8 cellular contexts compared by ENCODE assay signal in the genomic region with DNA sequence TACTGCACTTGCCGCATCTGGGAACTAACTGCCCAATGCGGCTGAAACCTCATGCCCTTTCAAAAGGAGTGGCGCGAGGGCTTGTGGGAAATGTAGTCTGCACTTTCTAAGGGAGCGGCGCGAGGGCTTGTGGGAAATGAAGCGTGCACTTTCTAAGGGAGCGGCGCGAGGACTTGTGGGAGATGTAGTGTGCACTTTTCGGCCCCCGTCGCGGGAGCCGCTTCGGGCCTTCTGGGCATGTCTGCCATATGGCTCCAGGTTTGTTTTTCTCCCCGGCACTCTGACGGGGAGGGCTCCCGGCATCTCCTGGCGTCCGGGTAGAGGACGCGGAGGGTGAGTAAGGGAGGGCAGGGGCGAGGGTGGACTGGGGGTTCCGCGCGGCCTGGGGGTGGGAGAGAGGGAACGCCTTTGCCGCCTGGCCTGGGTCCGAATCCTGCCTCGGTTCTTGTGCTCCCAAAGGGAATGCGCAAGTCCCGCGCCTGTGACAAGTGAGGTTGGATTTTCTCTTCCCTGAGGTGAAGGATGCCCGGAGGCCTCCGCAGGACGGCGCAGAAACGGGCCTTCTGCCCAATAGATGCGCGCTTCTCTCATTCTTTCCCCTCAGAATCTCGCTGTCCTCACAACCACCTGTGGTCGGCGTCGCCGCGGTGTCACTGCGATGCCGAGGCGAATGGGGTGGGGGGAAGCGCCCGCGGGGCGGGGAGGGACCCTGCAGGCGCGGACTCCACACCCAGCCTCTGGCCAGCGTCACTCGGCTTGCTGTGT. TPM values are rescaled to one million over a fixed set of nuclear protein-coding genes. Genes with fewer than 3 reads are reported as not detected.
DNase-seq lines count a peak whose midpoint lies in the region; ATAC-seq and TF ChIP-seq lines count a peak whose summit lies in the region.

A gene (plus strand): TSS at position 180 of the 765 bp plus-strand sequence. CDS start 2,281 bp downstream, outside the sequence.

- H4K20me1 ChIP-seq in KMS-11 (ENCODE audit: insufficient read depth), result no peaks in the 10 kb centered on the region

- H3K9me3 ChIP-seq in Peyer's patch, result no peaks in the 10 kb centered on the region
- H3K9me3 ChIP-seq in esophagus muscularis mucosa, result peaks cover 0 to 5% (median 2%) of the 10 kb centered on the region in 4 donors

- H3K4me2 ChIP-seq in KMS-11, result peak within 1 kb of the TSS; percentile 88

- intact Hi-C loops in esophagus muscularis mucosa (cut with DNase I), result loop anchor here (2.0 to 10.0 kb wide), 3 partner anchors 80 to 240 kb away; a partner anchor contains a TSS

- ATAC-seq in GM21737 (IDR thresholded peaks at IDR 0.05; ENCODE audit: unreplicated experiment), result peak; percentile 98

- H3K36me3 ChIP-seq in KMS-11 (ENCODE audit: insufficient read depth) (peaks cover 5% of the 10 kb centered on the region; the same call in 1 of the 2 replicates), Peyer's patch (peaks cover 0 to 36% (median 3%) of the 10 kb centered on the region in 3 donors), esophagus muscularis mucosa (peaks cover 18 to 38% (median 29%) of the 10 kb centered on the region in 4 donors)

- H3K79me2 ChIP-seq in KMS-11 (ENCODE audit: insufficient read depth, low read depth), result peaks cover 8% of the 10 kb centered on the region; the same call in 1 of the 2 replicates

- TF ChIP-seq POLR2A in Peyer's patch (IDR thresholded peaks at IDR 0.05) (peak; percentile 23 to 69), esophagus muscularis mucosa (IDR thresholded peaks at IDR 0.05; ENCODE audit: low read depth) (no peak)

- H3K4me3 ChIP-seq in KMS-11 (IDR thresholded peaks at IDR 0.05; ENCODE audit: insufficient read depth, low read depth, low read length) (no peak within 1 kb of the TSS), Peyer's patch (peak within 1 kb of the TSS; percentile 72 to 95 (median 91)), esophagus muscularis mucosa (peak within 1 kb of the TSS; percentile 62 to 94 (median 81))

- DNase-seq in DMS53 treated with DMSO at 0.1 percent for 48 hours (lab: John Stamatoyannopoulos, UW; ENCODE audit: unreplicated experiment), result peak; percentile 93
- peak; percentile 93 to 98 (median 98) for DNase-seq in Peyer's patch
- DNase-seq in activated T-cell treated with anti-CD3 and anti-CD28 coated beads, Interleukin-2, amount 50 U/mL, for 48 hours, result peak; percentile 90 to 92
- DNase-seq in esophagus muscularis mucosa (ENCODE audit: extremely low spot score), result peak; percentile 99
- peak; percentile 97 for DNase-seq in myocyte (ENCODE audit: low read depth)
- DNase-seq in stimulated activated CD8-positive, alpha-beta memory T cell treated with anti-CD3 and anti-CD28 coated beads, Interleukin-7, amount 100 ng/mL, for 48 hours (ENCODE audit: extremely low read depth in 1 of 2, low read depth in 1 of 2), result peak; percentile 77 to 88

- WGBS in esophagus muscularis mucosa, result 0% methylated on average over 42 of the region's 59 CpGs

- peak within 1 kb of the TSS; percentile 87 for H2AFZ ChIP-seq in KMS-11 (ENCODE audit: low read depth)

- H3K4me1 ChIP-seq in KMS-11 (ENCODE audit: low read depth, poor library complexity, severe bottlenecking), result peaks cover 3% of the 10 kb centered on the region
- peaks cover 0 to 8% (median 5%) of the 10 kb centered on the region in 4 donors for H3K4me1 ChIP-seq in Peyer's patch
- peaks cover 8 to 18% (median 17%) of the 10 kb centered on the region in 4 donors for H3K4me1 ChIP-seq in esophagus muscularis mucosa

- peak within 1 kb of the TSS; percentile 93 for H3K9ac ChIP-seq in KMS-11

- no peak for TF ChIP-seq EP300 in esophagus muscularis mucosa (IDR thresholded peaks at IDR 0.05)

- TF ChIP-seq CTCF in KMS-11 (conservative IDR thresholded peaks at IDR 0.05; ENCODE audit: low read depth, low read length), result no peak
- TF ChIP-seq CTCF in Peyer's patch (IDR thresholded peaks at IDR 0.05), result peak in 1 of 6 experiments; percentile 17
- TF ChIP-seq CTCF in esophagus muscularis mucosa (IDR thresholded peaks at IDR 0.05), result peak in 1 of 3 experiments; percentile 28

- H3K27me3 ChIP-seq in KMS-11 (ENCODE audit: insufficient read depth, low read depth) (no peaks in the 10 kb centered on the region), Peyer's patch (no peaks in the 10 kb centered on the region), esophagus muscularis mucosa (no peaks in the 10 kb centered on the region)

- H3K27ac ChIP-seq in KMS-11, result peak within 1 kb of the TSS; percentile 65
- H3K27ac ChIP-seq in Peyer's patch, result peak within 1 kb of the TSS; percentile 79 to 91 (median 84)
- H3K27ac ChIP-seq in esophagus muscularis mucosa (replicated peaks in 1 of 4), result peak within 1 kb of the TSS; percentile 85 to 94 (median 88)

RNA-seq across cellular contexts. Expression of the gene that starts here (rescaled TPM):
- total RNA-seq in Peyer's patch, result 10 to 100 TPM; 10.3 to 32.2 (median 16.7) TPM
- total RNA-seq in esophagus muscularis mucosa, result 10 to 100 TPM; 11.4 to 19.1 (median 17.7) TPM
- 9.4 and 10.0 TPM in 2 replicates for total RNA-seq in myocyte
- 5.7 TPM for polyA plus RNA-seq in myocyte (2012)
